In genomic region chr1:109090415-109091195, GRCh38 we compare ENCODE assay signal across 8 cellular contexts. TPM values are rescaled to one million over a fixed set of nuclear protein-coding genes. Genes with fewer than 3 reads are reported as not detected.
DNase-seq lines count a peak whose midpoint lies in the region; ATAC-seq and TF ChIP-seq lines count a peak whose summit lies in the region.

Gene TMEM167B, plus strand, starts transcription at chr1:109090764. Its CDS starts 109 bp downstream, at chr1:109090873.

- H3K4me1 ChIP-seq in SK-N-SH (ENCODE audit: control insufficient read depth in 1 of 2, insufficient read depth in 2 of 2, low read depth in 1 of 2, low read length in 1 of 2) = peaks cover 4 to 5% of the 10 kb centered on the region in 2 experiments; a peak in 2 of 4 replicates

- H3K4me3 ChIP-seq in GM06990 (replicated peaks; ENCODE audit: low read depth, low read length) (peak within 1 kb of the TSS; percentile 82), SK-N-SH (ENCODE audit: low read depth in 2 of 2, low read length in 1 of 2) (peak within 1 kb of the TSS; percentile 77 to 98)

- no peak for TF ChIP-seq RAD21 in SK-N-SH (IDR thresholded peaks at IDR 0.05; ENCODE audit: low read length)

- WGBS in SK-N-SH (ENCODE audit: low lambda C conversion rate) = 3% methylated on average over 49 of the region's 53 CpGs

- no peak for TF ChIP-seq CTCF in GM06990 (IDR thresholded peaks at IDR 0.05; ENCODE audit: insufficient read depth, low read length, poor library complexity, severe bottlenecking)
- no peak for TF ChIP-seq CTCF in SK-N-SH (IDR thresholded peaks at IDR 0.05)

- H3K27ac ChIP-seq in SK-N-SH (ENCODE audit: low read depth in 2 of 2, low read length in 1 of 2) (peak within 1 kb of the TSS; percentile 93 to 95), temporal lobe (ENCODE audit: low read depth, low read length) (peak within 1 kb of the TSS; percentile 98)

- CTCF ChIA-PET in SK-N-SH (lab: Yijun Ruan, JAX) = interaction anchor here (1.1 to 2.6 kb wide), 4 partner anchors 9 to 173 kb away, joined by 3 to 20 read pairs (median 8); partner anchors contain the start of gene TAF13

- peak within 1 kb of the TSS; percentile 98 for H2AFZ ChIP-seq in SK-N-SH (ENCODE audit: low read depth)

- H3K79me2 ChIP-seq in SK-N-SH (ENCODE audit: insufficient read depth) = peaks cover 44% of the 10 kb centered on the region

- peaks cover 24% of the 10 kb centered on the region for H3F3A ChIP-seq in SK-N-SH (replicated peaks; ENCODE audit: insufficient read depth)

- peak; percentile 89 for ATAC-seq in HG02588 (IDR thresholded peaks at IDR 0.05; ENCODE audit: unreplicated experiment)

- DNase-seq in GM06990 (ENCODE audit: extremely low read depth, insufficient read length) (peak; percentile 91), NCI-H1092 (lab: John Stamatoyannopoulos, UW) (peak; percentile 82), SK-N-SH (peak; percentile 87), globus pallidus (ENCODE audit: low spot score) (peak; percentile 94), occipital lobe (lab: John Stamatoyannopoulos, UW) (peak; percentile 88)
- peak; percentile 88 for DNase-seq in activated naive CD4-positive, alpha-beta T cell treated with anti-CD3 and anti-CD28 coated beads, Interleukin-2, amount 50 U/mL, for 16 hours

- H3K36me3 ChIP-seq in GM06990 (ENCODE audit: control insufficient read depth, insufficient read depth, low read length) (peaks cover 2% of the 10 kb centered on the region), SK-N-SH (replicated peaks in 1 of 2; ENCODE audit: control insufficient read depth in 1 of 2, insufficient read depth in 2 of 2, low read length in 1 of 2) (peaks cover 12 to 17% of the 10 kb centered on the region in 2 experiments)

- no peaks in the 10 kb centered on the region; the same call in 1 of the 2 replicates for H4K20me1 ChIP-seq in SK-N-SH (ENCODE audit: insufficient read depth)

- POLR2A ChIA-PET in SK-N-SH (lab: Yijun Ruan, JAX) = interaction anchor here (0.6 to 2.2 kb wide), 4 partner anchors 9 to 80 kb away, joined by 4 to 29 read pairs (median 6); partner anchors contain the start of gene TAF13

- H3K9ac ChIP-seq in SK-N-SH = peak within 1 kb of the TSS; percentile 92

- H3K9me3 ChIP-seq in SK-N-SH = no peaks in the 10 kb centered on the region

- H3K4me2 ChIP-seq in SK-N-SH = peak within 1 kb of the TSS; percentile 91

- TF ChIP-seq EP300 in SK-N-SH (IDR thresholded peaks at IDR 0.05; ENCODE audit: borderline replicate concordance in 1 of 2, low read depth in 1 of 2, low read length in 1 of 2) = no peak

- H3K27me3 ChIP-seq in GM06990 (replicated peaks; ENCODE audit: control insufficient read depth, insufficient read depth, low read length) = no peaks in the 10 kb centered on the region
- H3K27me3 ChIP-seq in SK-N-SH (ENCODE audit: insufficient read depth) = no peaks in the 10 kb centered on the region

- no peaks in the 10 kb centered on the region for H3K9me2 ChIP-seq in SK-N-SH

TF ChIP-seq in SK-N-SH, 30 proteins besides CTCF, POLR2A, EP300 and RAD21 (continues in another document):
- TF ChIP-seq YY1 (IDR thresholded peaks at IDR 0.05; ENCODE audit: low read depth) (peak; percentile 86), JUND (IDR thresholded peaks at IDR 0.05) (no peak; the same call in 1 of the 2 replicates), MAX (IDR thresholded peaks at IDR 0.05; ENCODE audit: low read depth) (peak; percentile 95), TEAD4 (IDR thresholded peaks at IDR 0.05; ENCODE audit: borderline replicate concordance, insufficient read depth) (no peak), TCF12 (IDR thresholded peaks at IDR 0.05) (no peak), TAF1 (IDR thresholded peaks at IDR 0.05; ENCODE audit: borderline replicate concordance, low read depth, low read length) (peak; percentile 88), FOXJ3 (CRISPR knock-in tag; IDR thresholded peaks at IDR 0.05) (0 out of 2 replicates have a peak, but pooled peaks have one; percentile 46), POLR2AphosphoS5 (IDR thresholded peaks at IDR 0.05; ENCODE audit: low read depth, low read length) (peak; percentile 59; the same call in 1 of the 2 replicates), GATA2 (CRISPR knock-in tag; IDR thresholded peaks at IDR 0.05) (no peak), RCOR1 (IDR thresholded peaks at IDR 0.05; ENCODE audit: low read length) (peak; percentile 33; the same call in 1 of the 2 replicates), FOXM1 (IDR thresholded peaks at IDR 0.05; ENCODE audit: low read depth) (no peak), SMC3 (IDR thresholded peaks at IDR 0.05; ENCODE audit: low read depth, low read length) (no peak), FOSL2 (IDR thresholded peaks at IDR 0.05; ENCODE audit: borderline replicate concordance, low read depth) (no peak), ZBTB33 (IDR thresholded peaks at IDR 0.05; ENCODE audit: borderline replicate concordance, low read depth) (peak; percentile 39; the same call in 1 of the 2 replicates), USF2 (IDR thresholded peaks at IDR 0.05; ENCODE audit: borderline replicate concordance, low read depth, low read length) (no peak), SIN3A (IDR thresholded peaks at IDR 0.05; ENCODE audit: borderline replicate concordance, low read depth, low read length) (peak; percentile 87; the same call in 1 of the 2 replicates), PBX3 (IDR thresholded peaks at IDR 0.05) (no peak), NFIC (IDR thresholded peaks at IDR 0.05; ENCODE audit: borderline replicate concordance) (no peak), RFX5 (IDR thresholded peaks at IDR 0.05; ENCODE audit: low read length) (no peak), USF1 (IDR thresholded peaks at IDR 0.05; ENCODE audit: borderline replicate concordance, low read depth) (no peak), NRF1 (IDR thresholded peaks at IDR 0.05; ENCODE audit: low read depth, low read length) (peak; percentile 41; the same call in 1 of the 2 replicates), CHD2 (IDR thresholded peaks at IDR 0.05; ENCODE audit: low read length, partially characterized antibody) (peak; percentile 83), MEF2A (IDR thresholded peaks at IDR 0.05; ENCODE audit: borderline replicate concordance, low read depth) (no peak), EZH2phosphoT487 (IDR thresholded peaks at IDR 0.05; ENCODE audit: borderline replicate concordance, low read depth) (no peak), RXRA (IDR thresholded peaks at IDR 0.05; ENCODE audit: borderline replicate concordance, low read depth) (no peak), MXI1 (IDR thresholded peaks at IDR 0.05; ENCODE audit: low read depth, low read length) (0 out of 2 replicates have a peak, but pooled peaks have one; percentile 27), ELF1 (IDR thresholded peaks at IDR 0.05) (peak; percentile 84)

RNA-seq across cellular contexts. Expression of gene TMEM167B, which starts in this region (rescaled TPM):
- polyA plus RNA-seq in SK-N-SH (2012; rRNA removed) = 12.7 and 15.1 TPM in 2 replicates
- polyA plus RNA-seq in SK-N-SH (2012; cell fraction: cytosol; rRNA removed) = 14.9 and 15.6 TPM in 2 replicates
- 3.5 and 10.2 TPM in 2 replicates for polyA plus RNA-seq in SK-N-SH (2012; cell fraction: nucleus; rRNA removed)
- total RNA-seq in occipital lobe (48.2 TPM), temporal lobe (35.2 TPM)

Comparison
In these comparisons a context has a peak if more than half of its experiments do, and no peak if none do; other contexts are left out.
1. Peak in every context shown above with its lines: DNase-seq, ATAC-seq, H3K4me3 ChIP-seq and H3K27ac ChIP-seq.